Comparison of ENCODE assay signal across 8 cellular contexts in genomic region chr11:122395282-122395681, GRCh38.
"Had no signal": no experiment of that assay in that cellular context is flagged by ENCODE, and none has a peak within 500 bp of the region (broad histone marks: within the 10 kb centered on the region; RNA-seq: fewer than 3 reads in every experiment).

No MANE protein-coding gene starts in this region.

- H2AFZ ChIP-seq: GM23338 had no signal

- H3K9me3 ChIP-seq: HAP-1 had no signal

- DNase-seq: H7, HFFc6, Kasumi-1, KG1 had no signal

- ATAC-seq: GM23338, HCT116 had no signal

- H3K4me1 ChIP-seq: HAP-1 had no signal

- H3K27ac ChIP-seq: HL-60 had no signal

- H3K36me3 ChIP-seq: HAP-1 had no signal

- H3K4me2 ChIP-seq: GM23338 had no signal

- H3K4me3 ChIP-seq: GM23338, HAP-1 had no signal
